23 cellular contexts compared by ENCODE assay signal in the genomic region with DNA sequence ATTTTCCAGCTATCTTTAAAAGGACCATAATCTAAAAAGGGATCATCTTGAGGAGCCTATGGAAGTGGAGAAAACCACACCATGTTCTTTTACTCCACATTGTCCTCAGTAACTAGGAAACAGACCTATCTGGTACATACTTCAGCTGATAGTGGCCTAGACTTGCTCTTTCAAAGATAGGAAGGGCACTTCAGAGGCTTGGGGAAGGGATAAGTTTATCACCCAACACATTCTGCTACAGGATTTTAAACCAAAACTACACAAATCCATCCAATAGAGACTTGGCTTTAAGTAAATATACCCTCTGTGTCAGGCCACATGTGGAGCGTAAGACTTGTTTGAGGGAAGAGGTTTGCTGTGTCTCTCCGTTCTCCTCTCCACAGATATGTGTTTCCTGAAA. TPM values are rescaled to one million over a fixed set of nuclear protein-coding genes. Genes with fewer than 3 reads are reported as not detected.
"Had no signal": no experiment of that assay in that cellular context is flagged by ENCODE, and none has a peak within 500 bp of the region (broad histone marks: within the 10 kb centered on the region; RNA-seq: fewer than 3 reads in every experiment).

No MANE protein-coding gene starts in this region.

- H3K36me3 ChIP-seq: cardiac muscle cell, left lung, neutrophil, upper lobe of right lung had no signal

- FAIRE-seq: small intestine had no signal

- H3K4me1 ChIP-seq: left lung, parathyroid adenoma, right lobe of liver, upper lobe of right lung had no signal

- H3K27ac Mint-ChIP-seq: activated B cell treated with CpG ODN at 0.5 μM for 24 hours; activated CD4-positive, alpha-beta memory T cell treated with anti-CD3 and anti-CD28 coated beads for 36 hours; activated naive CD8-positive, alpha-beta T cell; naive B cell; stimulated activated effector memory CD8-positive, alpha-beta T cell treated with anti-CD3 and anti-CD28 coated beads, Interleukin-12 subunit alpha, Interleukin-12 subunit beta, amount 100 ng/mL, for 72 hours had no signal

- H3K27me3 Mint-ChIP-seq: activated B cell treated with CpG ODN at 0.5 μM for 24 hours; activated CD4-positive, alpha-beta memory T cell treated with anti-CD3 and anti-CD28 coated beads for 36 hours; naive B cell had no signal

- H3K79me2 ChIP-seq: parathyroid adenoma had no signal

- ATAC-seq: left lung; mucosa of descending colon; stimulated activated effector memory CD8-positive, alpha-beta T cell treated with anti-CD3 and anti-CD28 coated beads, Interleukin-12 subunit alpha, Interleukin-12 subunit beta, amount 100 ng/mL, for 72 hours; upper lobe of right lung had no signal

- H2AFZ ChIP-seq: parathyroid adenoma had no signal

- H3K36me3 Mint-ChIP-seq: activated CD4-positive, alpha-beta memory T cell treated with anti-CD3 and anti-CD28 coated beads for 36 hours; stimulated activated effector memory CD8-positive, alpha-beta T cell treated with anti-CD3 and anti-CD28 coated beads, Interleukin-12 subunit alpha, Interleukin-12 subunit beta, amount 100 ng/mL, for 72 hours had no signal

- H3K27ac ChIP-seq: cardiac muscle cell, dorsolateral prefrontal cortex, left lung, neutrophil, parathyroid adenoma, right lobe of liver, upper lobe of right lung had no signal

- H3K9me3 ChIP-seq: left lung, mucosa of descending colon, neutrophil, right lobe of liver, upper lobe of right lung had no signal

- H3K27me3 ChIP-seq: cardiac muscle cell, dorsolateral prefrontal cortex, left lung, neutrophil, right lobe of liver, upper lobe of right lung had no signal

- H3K4me1 Mint-ChIP-seq: activated B cell treated with CpG ODN at 0.5 μM for 24 hours; naive B cell; stimulated activated effector memory CD8-positive, alpha-beta T cell treated with anti-CD3 and anti-CD28 coated beads, Interleukin-12 subunit alpha, Interleukin-12 subunit beta, amount 100 ng/mL, for 72 hours had no signal

- H3K9ac ChIP-seq: parathyroid adenoma had no signal

- DNase-seq: activated B cell treated with CpG ODN at 0.5 μM for 24 hours; activated CD4-positive, alpha-beta memory T cell treated with anti-CD3 and anti-CD28 coated beads for 36 hours; activated CD4-positive, alpha-beta T cell treated with anti-CD3 and anti-CD28 coated beads for 4 hours; amniotic stem cell; dorsolateral prefrontal cortex; glutamatergic neuron; islet precursor cell; left lung; mucosa of descending colon; naive B cell; right lobe of liver; small intestine; stimulated activated CD4-positive, alpha-beta T cell treated with anti-CD3 and anti-CD28 coated beads, Interleukin-4, amount 100 ng/mL, for 1 hour; SW 1271; T-helper 2 cell; upper lobe of right lung had no signal

- H3K4me3 Mint-ChIP-seq: activated B cell treated with CpG ODN at 0.5 μM for 24 hours; activated CD4-positive, alpha-beta memory T cell treated with anti-CD3 and anti-CD28 coated beads for 36 hours; activated naive CD8-positive, alpha-beta T cell; naive B cell; stimulated activated effector memory CD8-positive, alpha-beta T cell treated with anti-CD3 and anti-CD28 coated beads, Interleukin-12 subunit alpha, Interleukin-12 subunit beta, amount 100 ng/mL, for 72 hours had no signal

- H3K9me3 Mint-ChIP-seq: activated B cell treated with CpG ODN at 0.5 μM for 24 hours; activated CD4-positive, alpha-beta memory T cell treated with anti-CD3 and anti-CD28 coated beads for 36 hours; naive B cell; stimulated activated effector memory CD8-positive, alpha-beta T cell treated with anti-CD3 and anti-CD28 coated beads, Interleukin-12 subunit alpha, Interleukin-12 subunit beta, amount 100 ng/mL, for 72 hours had no signal

- H3K4me3 ChIP-seq: cardiac muscle cell, dorsolateral prefrontal cortex, left lung, mucosa of descending colon, right lobe of liver, upper lobe of right lung had no signal

RNA-seq across cellular contexts. Expression of a gene that starts 35.4 kb away (rescaled TPM):
- total RNA-seq: activated B cell treated with CpG ODN at 0.5 μM for 24 hours; activated CD4-positive, alpha-beta memory T cell treated with anti-CD3 and anti-CD28 coated beads for 36 hours; epithelial cell of proximal tubule; fibroblast of lung had no signal
- polyA plus RNA-seq: cardiac muscle cell had no signal
